Comparison of ENCODE assay signal across 11 cellular contexts in the genomic region with DNA sequence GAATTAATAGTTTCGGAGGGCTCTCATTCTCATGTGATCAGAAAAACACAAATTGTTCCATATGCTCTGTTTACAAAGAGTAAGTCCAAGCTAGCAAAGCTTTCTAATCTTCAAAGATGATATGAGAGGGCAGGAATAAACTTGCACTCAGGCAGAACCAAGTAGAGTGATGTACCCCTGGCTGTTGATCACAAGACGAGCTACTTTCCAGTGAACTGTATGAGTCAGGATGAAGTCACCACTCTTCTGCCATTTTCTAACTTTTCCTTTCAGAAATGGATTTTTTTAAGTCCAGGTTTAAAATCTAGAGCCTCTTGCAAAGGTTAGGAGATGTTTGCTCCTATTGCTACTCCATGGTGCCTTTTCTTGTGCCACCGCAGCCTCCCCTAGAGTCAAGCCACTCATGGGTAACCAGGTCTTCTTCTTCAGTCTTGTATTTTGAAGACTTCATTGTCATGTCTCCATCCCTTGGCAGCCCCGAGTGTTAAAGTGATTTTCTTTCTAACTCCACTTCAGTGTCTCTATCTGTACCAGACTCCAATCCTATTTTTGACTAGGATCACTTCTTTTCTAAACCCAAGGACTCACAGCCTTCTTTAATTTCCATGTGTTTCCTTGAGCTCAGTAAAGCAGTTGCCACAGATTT.
DNase-seq lines count a peak whose midpoint lies in the region; ATAC-seq and FAIRE-seq lines count a peak whose summit lies in the region.
"Had no signal": no experiment of that assay in that cellular context is flagged by ENCODE, and none has a peak within 500 bp of the region (broad histone marks: within the 10 kb centered on the region; RNA-seq: fewer than 3 reads in every experiment).

No MANE protein-coding gene starts in this region.

- peaks cover 22% of the 10 kb centered on the region for H3K4me1 ChIP-seq in GM23248 (ENCODE audit: insufficient read depth)
- H3K4me1 ChIP-seq in esophagus (ENCODE audit: control insufficient read depth in 2 of 2, insufficient read depth in 2 of 2, low read length in 1 of 2): peaks cover 3 to 4% of the 10 kb centered on the region in 2 donors
- H3K4me1 ChIP-seq in skeletal muscle satellite cell (ENCODE audit: control insufficient read depth, insufficient read depth, low read length): peaks cover 41% of the 10 kb centered on the region

- H3K9me3 ChIP-seq in GM23248 (ENCODE audit: low read depth) (no peaks in the 10 kb centered on the region), esophagus (ENCODE audit: control insufficient read depth in 2 of 2, insufficient read depth in 1 of 2, low read depth in 1 of 2, low read length in 1 of 2) (no peaks in the 10 kb centered on the region), skeletal muscle satellite cell (replicated peaks; ENCODE audit: low read length) (no peaks in the 10 kb centered on the region)

- in situ Hi-C loops in GM23248 (cut with MboI): no loop called here

- WGBS in GM23248 (ENCODE audit: low coverage in 1 of 2, low lambda C conversion rate in 2 of 2, missing lambda C conversion rate in 2 of 2), 2 experiments: 68 to 69% methylated on average over 4 of the region's 4 CpGs
- 60 to 67% methylated on average over 4 of the region's 4 CpGs for WGBS in esophagus, 2 donors

- ATAC-seq in HG02973 (IDR thresholded peaks at IDR 0.05; ENCODE audit: unreplicated experiment): no peak

- DNase-seq in GM23248 (peak; percentile 74), RCC 7860 (ENCODE audit: low spot score) (peak; percentile 78), GOT3 (lab: John Stamatoyannopoulos, UW) (no peak), HuH-7 (ENCODE audit: low spot score) (no peak), NOMO-1 treated with DMSO at 0.1 percent for 48 hours (lab: John Stamatoyannopoulos, UW; ENCODE audit: unreplicated experiment) (no peak)
- DNase-seq: activated naive CD4-positive, alpha-beta T cell treated with Interleukin-2 at 50 U/mL for 16 hours; NCI-H1694 treated with DMSO at 0.1 percent for 48 hours had no signal

- no peak overlapping the region for H3K4me2 ChIP-seq in GM23248 (ENCODE audit: unreplicated experiment)
- peak overlapping the region; percentile 35 for H3K4me2 ChIP-seq in skeletal muscle satellite cell (ENCODE audit: low read length)

- no peaks in the 10 kb centered on the region for H4K20me1 ChIP-seq in GM23248 (ENCODE audit: insufficient read depth)

- H3K27me3 ChIP-seq in GM23248 (replicated peaks; ENCODE audit: insufficient read depth) (no peaks in the 10 kb centered on the region), esophagus (ENCODE audit: control insufficient read depth in 1 of 2, insufficient read depth in 2 of 2, low read length in 2 of 2) (no peaks in the 10 kb centered on the region), skeletal muscle satellite cell (ENCODE audit: control insufficient read depth, insufficient read depth, low read length) (no peaks in the 10 kb centered on the region)

- peaks cover 13% of the 10 kb centered on the region; the same call in 1 of the 2 replicates for H3F3A ChIP-seq in GM23248 (ENCODE audit: insufficient read depth)

- H3K9ac ChIP-seq in GM23248 (no peak overlapping the region), skeletal muscle satellite cell (ENCODE audit: low read depth, low read length) (no peak overlapping the region)

- H3K27ac ChIP-seq in GM23248: no peak overlapping the region
- H3K27ac ChIP-seq in esophagus (ENCODE audit: low read depth in 2 of 2, low read length in 1 of 2): peak overlapping the region; percentile 60 to 69
- H3K27ac ChIP-seq: VCaP had no signal

- H2AFZ ChIP-seq in GM23248: no peak overlapping the region

- FAIRE-seq in RCC 7860 (lab: Jason Lieb, UNC): peak; percentile 88

- no peaks in the 10 kb centered on the region for H3K79me2 ChIP-seq in GM23248 (ENCODE audit: insufficient read depth)

- no peaks in the 10 kb centered on the region for H3K36me3 ChIP-seq in GM23248 (ENCODE audit: low read depth)
- no peaks in the 10 kb centered on the region for H3K36me3 ChIP-seq in esophagus (ENCODE audit: control insufficient read depth in 2 of 2, insufficient read depth in 2 of 2, low read length in 1 of 2)
- H3K36me3 ChIP-seq in skeletal muscle satellite cell (ENCODE audit: insufficient read depth, low read length): no peaks in the 10 kb centered on the region

- H3K4me3 ChIP-seq in GM23248 (no peak overlapping the region), esophagus (ENCODE audit: low read depth in 1 of 2, low read length in 2 of 2) (no peak overlapping the region), skeletal muscle satellite cell (ENCODE audit: low read length) (peak overlapping the region; percentile 3)

- H3K9me2 ChIP-seq in GM23248 (ENCODE audit: insufficient read depth): no peaks in the 10 kb centered on the region

Comparison
In these comparisons a context has a peak if more than half of its experiments do, and no peak if none do; other contexts are left out.
1. DNase-seq: peak in GM23248 (single experiment) and RCC 7860 (single experiment); none in GOT3 (single experiment), HuH-7 (single experiment) and NOMO-1 treated with DMSO at 0.1 percent for 48 hours (single experiment).